3 cellular contexts compared by ENCODE assay signal in genomic region chr4:96526625-96527024, GRCh38.
"Had no signal": no experiment of that assay in that cellular context is flagged by ENCODE, and none has a peak within 500 bp of the region (broad histone marks: within the 10 kb centered on the region; RNA-seq: fewer than 3 reads in every experiment).

No MANE protein-coding gene starts in this region.

- H3K4me3 ChIP-seq: GM12878 had no signal

- ATAC-seq: GM12878 had no signal

- DNase-seq: GDM1, GF-D8 had no signal
